Comparison of ENCODE assay signal across 17 cellular contexts in the genomic region with DNA sequence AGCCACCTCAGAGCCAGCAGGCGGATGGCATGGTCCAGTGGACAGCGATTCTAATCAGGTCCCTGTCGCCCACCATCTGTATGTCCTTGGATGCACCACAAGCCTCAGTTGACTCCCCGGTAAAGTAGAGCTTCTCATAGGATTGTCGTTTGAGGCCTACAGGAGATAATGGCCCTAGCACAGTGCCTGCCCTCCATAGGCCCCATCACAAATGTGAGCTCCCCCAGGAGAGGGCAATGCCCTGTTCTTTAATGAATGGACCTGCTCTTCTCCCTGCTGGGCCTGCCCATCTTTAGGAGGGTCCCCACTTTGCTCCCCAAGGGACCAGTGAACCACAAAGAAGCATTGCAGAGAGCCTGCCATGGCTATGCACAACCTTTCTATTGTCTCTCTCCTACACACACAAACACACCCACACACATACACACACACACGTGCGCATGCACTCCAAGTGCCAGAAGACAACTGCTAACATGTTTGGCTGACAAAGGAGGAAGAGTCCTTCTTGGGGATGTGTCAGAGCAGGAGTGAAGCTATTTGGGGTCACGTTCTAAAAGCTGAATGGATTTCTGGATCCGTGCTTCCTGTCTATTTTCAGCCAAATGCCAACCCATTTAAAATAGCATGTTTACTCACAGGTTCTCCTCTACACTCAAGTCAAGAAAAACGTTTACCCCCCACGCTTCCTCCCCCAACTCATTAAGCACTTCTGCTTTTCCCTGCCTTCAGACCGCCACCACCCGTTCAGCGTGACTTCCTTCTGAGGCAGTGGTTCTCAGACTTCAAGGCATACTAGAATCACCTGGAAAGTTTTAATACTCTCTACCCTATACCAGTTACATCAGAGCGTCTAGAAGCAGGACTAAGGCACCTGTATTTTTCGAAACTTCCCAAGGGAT.
DNase-seq lines count a peak whose midpoint lies in the region; ATAC-seq lines count a peak whose summit lies in the region.
"Had no signal": no experiment of that assay in that cellular context is flagged by ENCODE, and none has a peak within 500 bp of the region (broad histone marks: within the 10 kb centered on the region; RNA-seq: fewer than 3 reads in every experiment).

No MANE protein-coding gene starts in this region.

- peaks cover 9 to 16% (median 15%) of the 10 kb centered on the region in 3 donors for H3K4me1 Mint-ChIP-seq in naive B cell

- H3K36me3 Mint-ChIP-seq in naive B cell = no peaks in the 10 kb centered on the region

- no peaks in the 10 kb centered on the region for H3K9me3 Mint-ChIP-seq in naive B cell

- peaks cover 0 to 5% (median 0%) of the 10 kb centered on the region in 3 donors for H3K27me3 Mint-ChIP-seq in naive B cell

- DNase-seq in NOMO-1 treated with dmso at 0.1 percent for 144 hours (lab: John Stamatoyannopoulos, UW; ENCODE audit: unreplicated experiment) (peak; percentile 83), naive B cell (no peak), putamen (ENCODE audit: low spot score) (no peak), hepatic stellate cell (ENCODE audit: low spot score) (no peak), NCI-H187 (lab: John Stamatoyannopoulos, UW) (no peak)
- DNase-seq: activated CD4-positive, alpha-beta T cell treated with anti-CD3 and anti-CD28 coated beads for 4 hours; activated T-cell treated with anti-CD3 and anti-CD28 coated beads, Interleukin-2, amount 50 U/mL, for 1 hour; colonic mucosa; DMS79 treated with DMSO at 0.1 percent for 48 hours; esophagus squamous epithelium; GOT3; NCI-H1105 treated with DMSO at 0.1 percent for 48 hours; NCI-H446 treated with DMSO at 0.1 percent for 48 hours had no signal

- peak overlapping the region in 2 of 6 donors; percentile 35 to 61 for H3K27ac Mint-ChIP-seq in naive B cell

- H3K4me3 Mint-ChIP-seq in naive B cell = no peak overlapping the region

- peak; percentile 61 for ATAC-seq in GM18511 (IDR thresholded peaks at IDR 0.05; ENCODE audit: unreplicated experiment)
- ATAC-seq in HG02884 (IDR thresholded peaks at IDR 0.05; ENCODE audit: unreplicated experiment) = peak; percentile 70
- ATAC-seq in naive B cell (ENCODE audit: low read depth in 2 of 2) = peak; percentile 37 to 51
- ATAC-seq in HG03280 (IDR thresholded peaks at IDR 0.05; ENCODE audit: unreplicated experiment) = no peak
- ATAC-seq: Panc1 had no signal
